15 cellular contexts compared by ENCODE assay signal in genomic region chr14:71121711-71122110, GRCh38.
"Had no signal": no experiment of that assay in that cellular context is flagged by ENCODE, and none has a peak within 500 bp of the region (broad histone marks: within the 10 kb centered on the region; RNA-seq: fewer than 3 reads in every experiment).

No MANE protein-coding gene starts in this region.

- H3K9me3 ChIP-seq: adrenal gland, stomach, upper lobe of left lung had no signal

- H3K4me3 ChIP-seq: adrenal gland, heart left ventricle, stomach, upper lobe of left lung had no signal

- H3K36me3 Mint-ChIP-seq: activated naive CD4-positive, alpha-beta T cell treated with anti-CD3 and anti-CD28 coated beads, Interleukin-2, amount 50 U/mL, for 72 hours had no signal

- H3K27me3 ChIP-seq: adrenal gland, heart left ventricle, stomach, upper lobe of left lung had no signal

- H3K36me3 ChIP-seq: adrenal gland, stomach, upper lobe of left lung had no signal

- FAIRE-seq: frontal cortex had no signal

- H3K9me3 Mint-ChIP-seq: activated CD4-positive, alpha-beta T cell treated with anti-CD3 and anti-CD28 coated beads, Interleukin-2, amount 10 ng/mL, durations not matched to agents 7 days and 5 days; activated naive CD4-positive, alpha-beta T cell treated with anti-CD3 and anti-CD28 coated beads, Interleukin-2, amount 50 U/mL, for 72 hours; activated T-cell treated with anti-CD3 and anti-CD28 coated beads, Interleukin-2, amount 50 U/mL, for 72 hours; T-helper 1 cell treated with Interleukin-12 subunit alpha and Interleukin-12 subunit beta and Interleukin-4 antibody, amounts not matched to agents 30 μg/mL and 1 μg/mL, for 36 hours had no signal

- H3K4me1 ChIP-seq: upper lobe of left lung had no signal

- H3K4me3 Mint-ChIP-seq: activated CD4-positive, alpha-beta T cell treated with anti-CD3 and anti-CD28 coated beads, Interleukin-2, amount 10 ng/mL, durations not matched to agents 7 days and 5 days; activated T-cell treated with anti-CD3 and anti-CD28 coated beads, Interleukin-2, amount 50 U/mL, for 72 hours; T-helper 1 cell treated with Interleukin-12 subunit alpha and Interleukin-12 subunit beta and Interleukin-4 antibody, amounts not matched to agents 30 μg/mL and 1 μg/mL, for 36 hours had no signal

- H3K27ac ChIP-seq: heart left ventricle, stomach, upper lobe of left lung had no signal

- DNase-seq: activated CD4-positive, alpha-beta T cell treated with anti-CD3 and anti-CD28 coated beads, Interleukin-2, amount 10 ng/mL, durations not matched to agents 7 days and 5 days; activated gamma-delta T cell; activated T-cell treated with anti-CD3 and anti-CD28 coated beads, Interleukin-2, amount 50 U/mL, for 72 hours; adrenal gland; effector CD4-positive, alpha-beta T cell; heart left ventricle; left ventricle myocardium superior; occipital lobe; stimulated activated CD4-positive, alpha-beta T cell treated with anti-CD3 and anti-CD28 coated beads, Interleukin-12 subunit alpha, Interleukin-12 subunit beta, amount 100 ng/mL, for 4 hours; stimulated activated CD4-positive, alpha-beta T cell treated with anti-CD3 and anti-CD28 coated beads, Interleukin-2, amount 100 ng/mL, for 24 hours; stomach; upper lobe of left lung had no signal

- ATAC-seq: activated naive CD4-positive, alpha-beta T cell treated with anti-CD3 and anti-CD28 coated beads, Interleukin-2, amount 50 U/mL, for 72 hours; activated T-cell treated with anti-CD3 and anti-CD28 coated beads, Interleukin-2, amount 50 U/mL, for 72 hours; left ventricle myocardium superior had no signal

- H3K27ac Mint-ChIP-seq: activated CD4-positive, alpha-beta T cell treated with anti-CD3 and anti-CD28 coated beads, Interleukin-2, amount 10 ng/mL, durations not matched to agents 7 days and 5 days; T-helper 1 cell treated with Interleukin-12 subunit alpha and Interleukin-12 subunit beta and Interleukin-4 antibody, amounts not matched to agents 30 μg/mL and 1 μg/mL, for 36 hours had no signal

- H3K27me3 Mint-ChIP-seq: activated CD4-positive, alpha-beta T cell treated with anti-CD3 and anti-CD28 coated beads, Interleukin-2, amount 10 ng/mL, durations not matched to agents 7 days and 5 days had no signal

- H3K4me1 Mint-ChIP-seq: activated CD4-positive, alpha-beta T cell treated with anti-CD3 and anti-CD28 coated beads, Interleukin-2, amount 10 ng/mL, durations not matched to agents 7 days and 5 days had no signal
